Comparison of ENCODE assay signal across 25 cellular contexts in the genomic region with DNA sequence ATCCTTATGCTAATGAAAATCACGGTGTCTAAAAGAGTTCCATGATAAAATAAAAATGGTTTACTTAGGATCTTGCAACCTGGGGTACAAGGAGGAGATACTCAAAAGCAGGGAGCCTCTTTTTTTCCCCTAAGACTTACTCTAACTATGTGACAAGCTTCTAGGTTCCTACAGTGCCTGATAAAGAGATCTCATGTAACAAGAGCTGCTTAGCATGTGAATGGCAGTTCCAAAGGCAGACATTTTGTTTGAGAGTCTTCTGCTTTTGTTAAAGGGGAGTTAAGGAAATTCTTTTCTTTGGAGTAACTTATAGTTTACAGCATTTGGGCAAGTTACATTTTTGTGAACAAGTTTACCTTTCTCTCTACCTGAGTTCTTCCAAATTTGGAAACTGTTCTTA.
"Had no signal": no experiment of that assay in that cellular context is flagged by ENCODE, and none has a peak within 500 bp of the region (broad histone marks: within the 10 kb centered on the region; RNA-seq: fewer than 3 reads in every experiment).

No MANE protein-coding gene starts in this region.

- H3K4me2 ChIP-seq: smooth muscle cell had no signal

- H3K36me3 ChIP-seq: esophagus squamous epithelium, prostate gland, right atrium auricular region, suprapubic skin, transverse colon had no signal

- H3K4me3 ChIP-seq: esophagus squamous epithelium, lung, prostate gland, right atrium auricular region, smooth muscle cell, suprapubic skin, transverse colon had no signal

- H3K27ac ChIP-seq: esophagus squamous epithelium, prostate gland, right atrium auricular region, suprapubic skin, transverse colon had no signal

- DNase-seq: cortex of kidney; effector memory CD8-positive, alpha-beta T cell; erythroblast; esophagus squamous epithelium; foreskin melanocyte; glutamatergic neuron; hypothalamus; left ventricle myocardium superior; natural killer cell; nucleus accumbens; stimulated activated CD4-positive, alpha-beta T cell treated with anti-CD3 and anti-CD28 coated beads, Interleukin-12 subunit alpha, Interleukin-12 subunit beta, amount 100 ng/mL, for 4 hours; stimulated activated CD4-positive, alpha-beta T cell treated with anti-CD3 and anti-CD28 coated beads, Interleukin-1b, Interleukin-23, amount 100 ng/mL, for 48 hours; stimulated activated CD4-positive, alpha-beta T cell treated with anti-CD3 and anti-CD28 coated beads, Interleukin-4, amount 100 ng/mL, for 1 hour; stimulated activated CD8-positive, alpha-beta memory T cell treated with anti-CD3 and anti-CD28 coated beads, Interleukin-4, amount 100 ng/mL, for 48 hours; stimulated activated naive CD4-positive, alpha-beta T cell; stimulated activated naive CD8-positive, alpha-beta T cell treated with anti-CD3 and anti-CD28 coated beads, Interleukin-15, amount 100 ng/mL, for 72 hours; transverse colon had no signal

- ATAC-seq: effector memory CD8-positive, alpha-beta T cell; left ventricle myocardium superior; natural killer cell; sciatic nerve; stimulated activated naive CD8-positive, alpha-beta T cell treated with anti-CD3 and anti-CD28 coated beads, Interleukin-15, amount 100 ng/mL, for 72 hours had no signal

- H3K27me3 ChIP-seq: esophagus squamous epithelium, right atrium auricular region, suprapubic skin, transverse colon had no signal

- H3K4me1 ChIP-seq: esophagus squamous epithelium, prostate gland, right atrium auricular region, suprapubic skin, transverse colon had no signal

- FAIRE-seq: endometrium, keratinocyte had no signal

- H3K9me3 ChIP-seq: esophagus squamous epithelium, prostate gland, right atrium auricular region, suprapubic skin had no signal
